In the genomic region with DNA sequence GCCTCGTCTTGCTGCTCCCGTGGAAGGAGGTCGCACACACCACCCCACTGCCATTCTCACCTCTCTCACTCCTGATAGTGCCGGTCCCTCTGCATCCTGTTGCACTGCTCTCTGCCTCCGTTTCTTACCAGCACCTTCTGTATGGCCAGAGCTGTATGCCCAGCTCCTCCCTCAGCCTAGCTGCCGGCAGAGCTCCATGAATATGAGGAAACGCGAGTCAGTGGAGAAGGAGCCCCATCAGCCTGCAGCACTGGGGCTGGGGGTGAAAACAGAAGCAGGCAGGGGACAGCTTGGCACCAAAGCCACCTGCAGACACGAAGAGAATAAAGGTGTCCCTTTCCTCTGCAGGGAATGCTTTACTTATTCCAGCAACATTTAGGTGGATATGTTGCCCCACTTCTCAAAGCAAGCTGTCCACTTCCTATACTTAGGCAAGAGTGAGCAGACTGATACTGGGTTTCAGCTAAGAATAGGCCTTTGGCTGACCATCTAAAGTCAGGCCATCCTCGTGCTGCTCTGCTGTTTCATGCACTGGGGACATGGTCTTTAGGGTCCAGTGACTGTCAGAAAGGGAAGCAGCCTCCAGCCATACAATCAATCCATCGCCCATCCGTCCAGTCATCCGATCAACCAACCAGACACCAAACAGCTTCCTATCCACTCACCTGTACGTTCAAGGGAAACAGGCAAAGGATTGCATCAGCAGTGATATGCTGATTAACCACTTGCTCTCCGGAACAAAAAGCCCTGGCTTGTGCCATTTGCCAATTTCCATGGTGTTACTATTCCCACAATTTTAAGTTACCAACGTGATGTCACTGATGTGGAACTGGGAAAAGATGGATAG, we compare ENCODE assay signal across 31 cellular contexts.
A peak's percentile ranks its signal among the peaks of the same experiment; 100 is the strongest.
DNase-seq lines count a peak whose midpoint lies in the region; ATAC-seq and TF ChIP-seq lines count a peak whose summit lies in the region.
"Had no signal": no experiment of that assay in that cellular context is flagged by ENCODE, and none has a peak within 500 bp of the region (broad histone marks: within the 10 kb centered on the region; RNA-seq: fewer than 3 reads in every experiment).

No MANE protein-coding gene starts in this region.

- 79% methylated on average over 16 of the region's 16 CpGs for WGBS in sigmoid colon, 2 donors

- no peak for TF ChIP-seq CTCF in sigmoid colon (IDR thresholded peaks at IDR 0.05)

- H3K27me3 ChIP-seq in sigmoid colon, result no peaks in the 10 kb centered on the region
- H3K27me3 ChIP-seq: SJCRH30, stomach, thyroid gland, vagina had no signal

- TF ChIP-seq POLR2A in sigmoid colon (IDR thresholded peaks at IDR 0.05), result no peak

- H3K4me3 ChIP-seq in sigmoid colon, result no peak overlapping the region
- H3K4me3 ChIP-seq: coronary artery, lung, MG63, SJCRH30, stomach, thyroid gland, vagina had no signal

- H3K27me3 Mint-ChIP-seq in activated T-cell treated with anti-CD3 and anti-CD28 coated beads, Interleukin-2, amount 50 U/mL, for 24 hours, result peaks cover 3% of the 10 kb centered on the region

- no peak overlapping the region for H3K27ac ChIP-seq in sigmoid colon
- H3K27ac ChIP-seq: C4-2B, coronary artery, KMS-11, SJCRH30, stomach, thyroid gland, vagina, VCaP had no signal

- no peaks in the 10 kb centered on the region for H3K36me3 ChIP-seq in sigmoid colon
- H3K36me3 ChIP-seq: MG63, SJCRH30, stomach, thyroid gland, vagina had no signal

- ATAC-seq in HG02623 (IDR thresholded peaks at IDR 0.05; ENCODE audit: unreplicated experiment) (no peak), HG02840 (IDR thresholded peaks at IDR 0.05; ENCODE audit: low FRiP score, unreplicated experiment) (no peak)
- ATAC-seq: effector memory CD8-positive, alpha-beta T cell had no signal

- no peaks in the 10 kb centered on the region for H3K4me1 ChIP-seq in sigmoid colon
- H3K4me1 ChIP-seq: Caco-2, SJCRH30, stomach, thyroid gland, vagina had no signal

- no peaks in the 10 kb centered on the region for H3K36me3 Mint-ChIP-seq in activated T-cell treated with anti-CD3 and anti-CD28 coated beads, Interleukin-2, amount 50 U/mL, for 24 hours (ENCODE audit: low read depth)
- H3K36me3 Mint-ChIP-seq: activated naive CD8-positive, alpha-beta T cell treated with anti-CD3 and anti-CD28 coated beads, Interleukin-2, amount 10 ng/mL, durations not matched to agents 7 days and 5 days had no signal

- H3K4me1 Mint-ChIP-seq in activated T-cell treated with anti-CD3 and anti-CD28 coated beads, Interleukin-2, amount 50 U/mL, for 24 hours (ENCODE audit: low read depth), result no peaks in the 10 kb centered on the region
- H3K4me1 Mint-ChIP-seq: activated CD4-positive, alpha-beta T cell treated with anti-CD3 and anti-CD28 coated beads, Interleukin-2, amount 10 ng/mL, durations not matched to agents 24 days and 14 days; activated naive CD8-positive, alpha-beta T cell treated with anti-CD3 and anti-CD28 coated beads, Interleukin-2, amount 10 ng/mL, durations not matched to agents 7 days and 5 days had no signal

- no peak for TF ChIP-seq EP300 in sigmoid colon (IDR thresholded peaks at IDR 0.05)

- H3K9me3 Mint-ChIP-seq in activated T-cell treated with anti-CD3 and anti-CD28 coated beads, Interleukin-2, amount 50 U/mL, for 24 hours, result no peaks in the 10 kb centered on the region
- H3K9me3 Mint-ChIP-seq: activated CD4-positive, alpha-beta T cell treated with anti-CD3 and anti-CD28 coated beads, Interleukin-2, amount 10 ng/mL, durations not matched to agents 24 days and 14 days; activated naive CD8-positive, alpha-beta T cell treated with anti-CD3 and anti-CD28 coated beads, Interleukin-2, amount 10 ng/mL, durations not matched to agents 7 days and 5 days; effector memory CD8-positive, alpha-beta T cell had no signal

- H3K4me3 Mint-ChIP-seq in activated T-cell treated with anti-CD3 and anti-CD28 coated beads, Interleukin-2, amount 50 U/mL, for 24 hours, result no peak overlapping the region
- H3K4me3 Mint-ChIP-seq: activated CD4-positive, alpha-beta T cell treated with anti-CD3 and anti-CD28 coated beads, Interleukin-2, amount 10 ng/mL, durations not matched to agents 24 days and 14 days; activated naive CD8-positive, alpha-beta T cell treated with anti-CD3 and anti-CD28 coated beads, Interleukin-2, amount 10 ng/mL, durations not matched to agents 7 days and 5 days; effector memory CD8-positive, alpha-beta T cell; nephron progenitor cell had no signal

- intact Hi-C loops in sigmoid colon (cut with DNase I), result no loop called here

- peak; percentile 7 for DNase-seq in activated T-cell treated with anti-CD3 and anti-CD28 coated beads, Interleukin-2, amount 50 U/mL, for 24 hours
- DNase-seq in activated T-cell treated with anti-CD3 and anti-CD28 coated beads for 4 hours (no peak), NOMO-1 treated with dmso at 0.1 percent for 144 hours (lab: John Stamatoyannopoulos, UW; ENCODE audit: unreplicated experiment) (peak; percentile 12), globus pallidus (ENCODE audit: low spot score) (peak; percentile 10), sigmoid colon (peak; percentile 29), retina (no peak)
- DNase-seq: activated CD4-positive, alpha-beta T cell treated with anti-CD3 and anti-CD28 coated beads, Interleukin-2, amount 10 ng/mL, durations not matched to agents 24 days and 14 days; activated CD8-positive, alpha-beta memory T cell treated with anti-CD3 and anti-CD28 coated beads for 24 hours; activated gamma-delta T cell treated with Interleukin-2 at 50 U/mL for 16 hours; activated naive CD8-positive, alpha-beta T cell treated with anti-CD3 and anti-CD28 coated beads, Interleukin-2, amount 10 ng/mL, durations not matched to agents 7 days and 5 days; DMS53; effector memory CD8-positive, alpha-beta T cell; MG63; NCI-H1436; NCI-H2081 treated with DMSO at 0.1 percent for 48 hours; NCI-H345; NCI-H748 treated with DMSO at 0.1 percent for 48 hours; nephron progenitor cell; SJCRH30; stomach; SW 1271; thyroid gland had no signal

- H3K9me3 ChIP-seq in sigmoid colon, result no peaks in the 10 kb centered on the region
- H3K9me3 ChIP-seq: Caco-2, MG63, SJCRH30, stomach, thyroid gland, vagina had no signal

- H3K27ac Mint-ChIP-seq in activated T-cell treated with anti-CD3 and anti-CD28 coated beads, Interleukin-2, amount 50 U/mL, for 24 hours, result no peak overlapping the region
- H3K27ac Mint-ChIP-seq: activated CD4-positive, alpha-beta T cell treated with anti-CD3 and anti-CD28 coated beads, Interleukin-2, amount 10 ng/mL, durations not matched to agents 24 days and 14 days; activated naive CD8-positive, alpha-beta T cell treated with anti-CD3 and anti-CD28 coated beads, Interleukin-2, amount 10 ng/mL, durations not matched to agents 7 days and 5 days; effector memory CD8-positive, alpha-beta T cell; nephron progenitor cell had no signal

Comparison
In these comparisons a context has a peak if more than half of its experiments do, and no peak if none do; other contexts are left out.
1. DNase-seq: peak in activated T-cell treated with anti-CD3 and anti-CD28 coated beads, Interleukin-2, amount 50 U/mL, for 24 hours (single experiment), NOMO-1 treated with dmso at 0.1 percent for 144 hours (single experiment), globus pallidus (single experiment) and sigmoid colon (single experiment); none in activated T-cell treated with anti-CD3 and anti-CD28 coated beads for 4 hours (single experiment) and retina (single experiment).